In the genomic region with DNA sequence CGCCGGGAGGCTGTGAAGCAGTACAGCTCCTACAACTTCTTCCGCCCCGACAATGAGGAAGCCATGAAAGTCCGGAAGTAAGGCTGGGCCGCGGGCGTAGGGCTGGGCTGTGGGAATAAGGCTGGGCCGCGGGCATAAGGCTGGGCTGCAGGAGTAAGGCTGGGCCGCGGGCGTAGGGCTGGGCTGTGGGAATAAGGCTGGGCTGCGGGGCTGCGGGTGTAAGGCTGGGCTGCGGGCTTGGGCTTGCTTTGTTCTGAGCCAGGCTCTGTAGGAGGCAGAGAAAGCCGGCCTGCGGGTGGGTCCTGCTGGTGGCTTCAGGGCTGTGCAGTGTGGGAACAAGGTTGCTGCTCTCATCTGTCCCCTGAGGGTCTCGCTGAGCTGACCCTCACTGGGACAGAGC, we compare ENCODE assay signal across 21 cellular contexts. TPM values are rescaled to one million over a fixed set of nuclear protein-coding genes. Genes with fewer than 3 reads are reported as not detected.
DNase-seq lines count a peak whose midpoint lies in the region; ATAC-seq and TF ChIP-seq lines count a peak whose summit lies in the region.
"Had no signal": no experiment of that assay in that cellular context is flagged by ENCODE, and none has a peak within 500 bp of the region (broad histone marks: within the 10 kb centered on the region; RNA-seq: fewer than 3 reads in every experiment).

No MANE protein-coding gene starts in this region.

- no peak overlapping the region for H2AK5ac ChIP-seq in trophoblast cell (ENCODE audit: low read length)

- TF ChIP-seq CTCF in HEK293 (tag by site-specific recombination; IDR thresholded peaks at IDR 0.05): no peak
- TF ChIP-seq CTCF in endodermal cell (conservative IDR thresholded peaks at IDR 0.05): no peak

- H3K9me3 Mint-ChIP-seq in endodermal cell: no peaks in the 10 kb centered on the region
- H3K9me3 Mint-ChIP-seq: CD8-positive, alpha-beta T cell; IgD-negative memory B cell had no signal

- peak overlapping the region; percentile 72; the same call in 1 of the 2 replicates for H3K4me2 ChIP-seq in BLaER1
- H3K4me2 ChIP-seq in trophoblast cell (ENCODE audit: low read length): no peak overlapping the region

- peaks cover 78% of the 10 kb centered on the region for H3K36me3 ChIP-seq in BLaER1
- H3K36me3 ChIP-seq in HEK293 (ENCODE audit: control insufficient read depth in 2 of 2, insufficient read depth in 1 of 2, low read length in 2 of 2): peaks cover 8 to 68% of the 10 kb centered on the region in 2 experiments; a peak in 2 of 3 replicates
- H3K36me3 ChIP-seq in endodermal cell (ENCODE audit: control insufficient read depth, insufficient read depth, low read length): peaks cover 70% of the 10 kb centered on the region
- peaks cover 68 to 72% of the 10 kb centered on the region in 2 experiments for H3K36me3 ChIP-seq in trophoblast cell (ENCODE audit: control insufficient read depth in 1 of 2, insufficient read depth in 2 of 2, low read length in 2 of 2)

- no peaks in the 10 kb centered on the region for H3K27me3 Mint-ChIP-seq in endodermal cell (ENCODE audit: insufficient read depth)
- H3K27me3 Mint-ChIP-seq: B cell, IgD-negative memory B cell had no signal

- no peak overlapping the region for H2AFZ ChIP-seq in trophoblast cell (ENCODE audit: insufficient read depth, low read length, poor library complexity)

- peaks cover 59% of the 10 kb centered on the region for H3K36me3 Mint-ChIP-seq in endodermal cell (ENCODE audit: low read depth)

- H3K27ac Mint-ChIP-seq in endodermal cell: peak overlapping the region; percentile 75
- H3K27ac Mint-ChIP-seq: B cell; CD8-positive, alpha-beta T cell; IgD-negative memory B cell had no signal

- no peak overlapping the region for H3K4ac ChIP-seq in trophoblast cell (ENCODE audit: low read depth, low read length)

- no peak overlapping the region for H2BK120ac ChIP-seq in trophoblast cell (ENCODE audit: insufficient read depth, low read length, poor library complexity)

- POLR2A ChIA-PET in HEK293 (lab: Yijun Ruan, JAX): no interaction called here

- CTCF ChIA-PET in HEK293 (lab: Yijun Ruan, JAX): interaction anchor here (0.6 kb wide), 1 partner anchor 672 kb away, joined by 3 read pairs; no protein-coding TSS in a partner anchor

- H3K4me3 ChIP-seq in BLaER1 (no peak overlapping the region), HEK293 (ENCODE audit: low read depth, low read length) (no peak overlapping the region), endodermal cell (ENCODE audit: low read length) (no peak overlapping the region), trophoblast cell (ENCODE audit: low read depth, low read length) (no peak overlapping the region)

- H2BK12ac ChIP-seq in trophoblast cell (ENCODE audit: low read length): no peak overlapping the region

- H3K4me1 Mint-ChIP-seq in endodermal cell: peaks cover 12% of the 10 kb centered on the region

- DNase-seq in endodermal cell: no peak
- peak; percentile 80 to 90 for DNase-seq in trophoblast cell
- no peak for DNase-seq in hippocampal formation (lab: John Stamatoyannopoulos, UW)
- no peak for DNase-seq in NK-92 treated with Interleukin-12 subunit alpha and Interleukin-12 subunit beta, amount 100 ng/mL, for 24 hours (lab: John Stamatoyannopoulos, UW)
- no peak for DNase-seq in NCI-H2107 treated with DMSO at 0.1 percent for 48 hours (lab: John Stamatoyannopoulos, UW; ENCODE audit: unreplicated experiment)
- DNase-seq: Calu3; CD8-positive, alpha-beta T cell; DMS53; EL; Karpas-422; NCI-H1417 treated with DMSO at 0.1 percent for 48 hours; NCI-H1930; NCI-H345; NCI-H524 treated with DMSO at 0.1 percent for 48 hours; PC-3; RPMI8226 had no signal

- no peak overlapping the region for H2BK5ac ChIP-seq in trophoblast cell (ENCODE audit: low read depth, low read length, poor library complexity)

- H4K12ac ChIP-seq in trophoblast cell (ENCODE audit: low read depth, low read length): no peak overlapping the region

- H3K9me3 ChIP-seq in BLaER1 (no peaks in the 10 kb centered on the region), HEK293 (ENCODE audit: control insufficient read depth, insufficient read depth, low read depth, low read length) (no peaks in the 10 kb centered on the region), endodermal cell (ENCODE audit: control insufficient read depth, low read length) (no peaks in the 10 kb centered on the region), trophoblast cell (ENCODE audit: insufficient read depth, low read depth, low read length) (no peaks in the 10 kb centered on the region)

- H3K14ac ChIP-seq in trophoblast cell (ENCODE audit: low read length): no peak overlapping the region

- H3K18ac ChIP-seq in trophoblast cell (ENCODE audit: low read length): no peak overlapping the region

- H3K27me3 ChIP-seq in BLaER1 (no peaks in the 10 kb centered on the region), endodermal cell (ENCODE audit: control insufficient read depth, insufficient read depth, low read length, poor library complexity, severe bottlenecking) (no peaks in the 10 kb centered on the region), trophoblast cell (ENCODE audit: insufficient read depth, low read length) (no peaks in the 10 kb centered on the region)

- H3K9ac ChIP-seq in BLaER1: no peak overlapping the region
- no peak overlapping the region for H3K9ac ChIP-seq in endodermal cell (ENCODE audit: extremely low read depth, low read length, poor library complexity, severe bottlenecking)
- no peak overlapping the region for H3K9ac ChIP-seq in trophoblast cell (ENCODE audit: low read length)

- no peak overlapping the region for H3K27ac ChIP-seq in BLaER1
- no peak overlapping the region for H3K27ac ChIP-seq in HEK293 (ENCODE audit: extremely low read depth, low read depth, low read length)
- H3K27ac ChIP-seq in endodermal cell (ENCODE audit: low read depth, low read length): no peak overlapping the region
- H3K27ac ChIP-seq in trophoblast cell (ENCODE audit: low read depth, low read length): no peak overlapping the region

- peaks cover 7% of the 10 kb centered on the region for H3K79me1 ChIP-seq in trophoblast cell (ENCODE audit: low read length)

- no peak overlapping the region for H3K4me3 Mint-ChIP-seq in endodermal cell
- H3K4me3 Mint-ChIP-seq: B cell; CD8-positive, alpha-beta T cell; IgD-negative memory B cell had no signal

- H4K8ac ChIP-seq in trophoblast cell (ENCODE audit: low read depth, low read length): no peak overlapping the region

- 95 to 97% methylated on average over 16 to 19 of the region's 19 CpGs for WGBS in endodermal cell (ENCODE audit: insufficient coverage in 1 of 2, insufficient read length in 1 of 2), 2 experiments
- no CpG with 5 or more reads among the region's 19 CpGs for whole genome bisulfite sequencing in trophoblast cell (ENCODE audit: extremely low coverage, insufficient coverage, insufficient read length)

- no peak for ATAC-seq in GM18861 (IDR thresholded peaks at IDR 0.05; ENCODE audit: unreplicated experiment)
- ATAC-seq: CD8-positive, alpha-beta T cell; PC-3 had no signal

- no peak overlapping the region for H4K91ac ChIP-seq in trophoblast cell (ENCODE audit: low read depth, low read length)

- H4K20me1 ChIP-seq in BLaER1: peaks cover 96% of the 10 kb centered on the region

- H3K4me1 ChIP-seq in BLaER1 (peaks cover 87% of the 10 kb centered on the region), HEK293 (ENCODE audit: control insufficient read depth, insufficient read depth, low read length) (peaks cover 4% of the 10 kb centered on the region; the same call in 1 of the 2 replicates), endodermal cell (ENCODE audit: control insufficient read depth, insufficient read depth, low read length) (peaks cover 5% of the 10 kb centered on the region), trophoblast cell (ENCODE audit: control insufficient read depth in 1 of 2, insufficient read depth in 2 of 2, low read length in 2 of 2) (peaks cover 12 to 24% of the 10 kb centered on the region in 2 experiments)

- H3K23ac ChIP-seq in trophoblast cell (ENCODE audit: low read length): no peak overlapping the region

- peaks cover 8% of the 10 kb centered on the region for H3K79me2 ChIP-seq in trophoblast cell (ENCODE audit: control insufficient read depth, insufficient read depth, low read length, poor library complexity)

TF ChIP-seq in HEK293, 187 proteins besides CTCF, POLR2A, EP300 and RAD21:
- TF ChIP-seq, protein P1, sequence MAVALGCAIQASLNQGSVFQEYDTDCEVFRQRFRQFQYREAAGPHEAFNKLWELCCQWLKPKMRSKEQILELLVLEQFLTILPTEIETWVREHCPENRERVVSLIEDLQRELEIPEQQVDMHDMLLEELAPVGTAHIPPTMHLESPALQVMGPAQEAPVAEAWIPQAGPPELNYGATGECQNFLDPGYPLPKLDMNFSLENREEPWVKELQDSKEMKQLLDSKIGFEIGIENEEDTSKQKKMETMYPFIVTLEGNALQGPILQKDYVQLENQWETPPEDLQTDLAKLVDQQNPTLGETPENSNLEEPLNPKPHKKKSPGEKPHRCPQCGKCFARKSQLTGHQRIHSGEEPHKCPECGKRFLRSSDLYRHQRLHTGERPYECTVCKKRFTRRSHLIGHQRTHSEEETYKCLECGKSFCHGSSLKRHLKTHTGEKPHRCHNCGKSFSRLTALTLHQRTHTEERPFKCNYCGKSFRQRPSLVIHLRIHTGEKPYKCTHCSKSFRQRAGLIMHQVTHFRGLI (tag by site-specific recombination; IDR thresholded peaks at IDR 0.05): peak; percentile 97
- TF ChIP-seq MEIS1 (CRISPR knock-in tag; IDR thresholded peaks at IDR 0.05; ENCODE audit: borderline replicate concordance) (no peak), EGR2 (tag by site-specific recombination; IDR thresholded peaks at IDR 0.05; ENCODE audit: low read depth) (peak; percentile 54)

RNA-seq across cellular contexts. Expression of a gene that starts 12.5 kb away (rescaled TPM):
- 10 to 100 TPM; 31.2 to 34.5 TPM for total RNA-seq in endodermal cell
- polyA plus RNA-seq in endodermal cell (2013, experiment 1 of 2): 32.6 TPM
- polyA plus RNA-seq in endodermal cell (2013, experiment 2 of 2): 31.8 TPM
- polyA plus RNA-seq in trophoblast cell (2013): 45.0 and 46.4 TPM in 2 replicates

Comparison
In these comparisons a context has a peak if more than half of its experiments do, and no peak if none do; other contexts are left out.
1. DNase-seq: peak in trophoblast cell (2 of 2); none in endodermal cell (single experiment), hippocampal formation (0 of 2), NK-92 treated with Interleukin-12 subunit alpha and Interleukin-12 subunit beta, amount 100 ng/mL, for 24 hours (single experiment) and NCI-H2107 treated with DMSO at 0.1 percent for 48 hours (single experiment).